In genomic region chr6:4296552-4296951, GRCh38 we compare ENCODE assay signal across 31 cellular contexts.
"Had no signal": no experiment of that assay in that cellular context is flagged by ENCODE, and none has a peak within 500 bp of the region (broad histone marks: within the 10 kb centered on the region; RNA-seq: fewer than 3 reads in every experiment).

No MANE protein-coding gene starts in this region.

- ATAC-seq: Panc1, Right ventricle myocardium inferior, SK-N-SH treated with all-trans-retinoic acid at 6 μM for 48 hours had no signal

- H3K9ac ChIP-seq: KMS-11 had no signal

- H3K9me3 ChIP-seq: MG63, SJCRH30 had no signal

- H3K4me3 ChIP-seq: MG63, PC-9, SJCRH30, SK-N-MC had no signal

- H3K36me3 ChIP-seq: MG63, SJCRH30 had no signal

- H3K4me1 ChIP-seq: SJCRH30 had no signal

- DNase-seq: Karpas-422, MG63, NCI-H1048, NCI-H1092 treated with DMSO at 0.1 percent for 48 hours, NCI-H1105 treated with DMSO at 0.1 percent for 48 hours, NCI-H1436, NCI-H146, NCI-H1694, NCI-H1930, NCI-H2029 treated with DMSO at 0.1 percent for 48 hours, NCI-H2081 treated with DMSO at 0.1 percent for 48 hours, NCI-H2107, NCI-H2171, NCI-H226, NCI-H446 treated with DMSO at 0.1 percent for 48 hours, NCI-H510A, NCI-H524, NCI-H526, NCI-H69, NCI-H748 treated with DMSO at 0.1 percent for 48 hours, NCI-H82, PC-9, SHP77, SIG-M5, SJCRH30 had no signal

- H3K27me3 ChIP-seq: MG63, SJCRH30 had no signal

- H3K27ac ChIP-seq: KMS-11, PC-9, RWPE1, SJCRH30, SK-N-MC had no signal
